In the genomic region with DNA sequence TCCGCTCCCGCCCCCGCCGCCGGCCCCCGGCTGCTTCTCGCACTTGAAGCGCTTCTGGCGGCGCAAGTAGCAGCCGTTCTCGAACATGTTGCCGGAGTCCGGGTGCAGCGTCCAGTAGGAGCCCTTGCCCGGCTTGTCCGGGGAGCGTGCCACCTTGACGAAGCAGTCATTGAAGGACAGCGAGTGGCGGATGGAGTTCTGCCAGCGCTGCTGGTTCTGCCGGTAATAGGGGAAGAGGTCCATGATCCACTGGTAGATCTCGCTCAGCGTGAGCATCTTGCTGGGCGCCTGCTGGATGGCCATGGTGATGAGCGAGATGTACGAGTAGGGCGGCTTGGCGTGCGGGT, we compare ENCODE assay signal across 13 cellular contexts. TPM values are rescaled to one million over a fixed set of nuclear protein-coding genes. Genes with fewer than 3 reads are reported as not detected.
A peak's percentile ranks its signal among the peaks of the same experiment; 100 is the strongest.
DNase-seq lines count a peak whose midpoint lies in the region; ATAC-seq, FAIRE-seq and TF ChIP-seq lines count a peak whose summit lies in the region.
"Had no signal": no experiment of that assay in that cellular context is flagged by ENCODE, and none has a peak within 500 bp of the region (broad histone marks: within the 10 kb centered on the region; RNA-seq: fewer than 3 reads in every experiment).

No MANE protein-coding gene starts in this region.

- peaks cover 38% of the 10 kb centered on the region for H3K4me1 Mint-ChIP-seq in stimulated activated naive CD8-positive, alpha-beta T cell treated with anti-CD3 and anti-CD28 coated beads, Interleukin-15, amount 100 ng/mL, for 72 hours

- H3K27me3 Mint-ChIP-seq in stimulated activated naive CD8-positive, alpha-beta T cell treated with anti-CD3 and anti-CD28 coated beads, Interleukin-15, amount 100 ng/mL, for 72 hours: peaks cover 93% of the 10 kb centered on the region

- TF ChIP-seq POLR2A in esophagus squamous epithelium (IDR thresholded peaks at IDR 0.05): no peak
- no peak for TF ChIP-seq POLR2A in ovary (IDR thresholded peaks at IDR 0.05)

- H3K4me3 Mint-ChIP-seq in stimulated activated naive CD8-positive, alpha-beta T cell treated with anti-CD3 and anti-CD28 coated beads, Interleukin-15, amount 100 ng/mL, for 72 hours: no peak overlapping the region
- H3K4me3 Mint-ChIP-seq: T-helper 1 cell treated with Interleukin-12 subunit alpha and Interleukin-12 subunit beta and Interleukin-4 antibody, amounts not matched to agents 30 μg/mL and 1 μg/mL, for 36 hours had no signal

- peaks cover 15 to 18% of the 10 kb centered on the region in 2 donors for H3K9me3 Mint-ChIP-seq in stimulated activated naive CD8-positive, alpha-beta T cell treated with anti-CD3 and anti-CD28 coated beads, Interleukin-15, amount 100 ng/mL, for 72 hours
- H3K9me3 Mint-ChIP-seq: T-helper 1 cell treated with Interleukin-12 subunit alpha and Interleukin-12 subunit beta and Interleukin-4 antibody, amounts not matched to agents 30 μg/mL and 1 μg/mL, for 36 hours had no signal

- no peak for TF ChIP-seq EP300 in ovary (IDR thresholded peaks at IDR 0.05)

- H3K4me3 ChIP-seq in esophagus squamous epithelium (peak overlapping the region; percentile 58 to 72 (median 62)), ovary (peak overlapping the region; percentile 20)
- H3K4me3 ChIP-seq: ascending aorta, left ventricle myocardium inferior had no signal

- H3K4me1 ChIP-seq in esophagus squamous epithelium (peaks cover 6 to 61% (median 15%) of the 10 kb centered on the region in 3 donors), ovary (ENCODE audit: insufficient read depth) (peaks cover 9% of the 10 kb centered on the region)

- 0% methylated on average over 1 of the region's 31 CpGs; no CpG with 5 or more reads in 1 of the 2 donors for WGBS in esophagus squamous epithelium, 2 donors
- 0 to 8% (median 5%) methylated on average over 17 to 31 of the region's 31 CpGs for WGBS in ovary, 3 donors

- intact Hi-C loops in esophagus squamous epithelium (cut with DNase I) (loop anchor here (5.0 kb wide), 1 partner anchor 345 kb away; no protein-coding TSS in a partner anchor), ovary (cut with DNase I) (no loop called here)

- no peaks in the 10 kb centered on the region for H3K9me3 ChIP-seq in esophagus squamous epithelium
- peaks cover 0 to 3% of the 10 kb centered on the region in 2 donors for H3K9me3 ChIP-seq in ovary
- H3K9me3 ChIP-seq: ascending aorta, left ventricle myocardium inferior had no signal

- TF ChIP-seq CTCF in esophagus squamous epithelium (IDR thresholded peaks at IDR 0.05) (no peak), ovary (IDR thresholded peaks at IDR 0.05) (no peak), D721Med (IDR thresholded peaks at IDR 0.05; ENCODE audit: insufficient read depth, missing control alignments) (no peak)

- no peaks in the 10 kb centered on the region for H3K36me3 ChIP-seq in esophagus squamous epithelium
- no peaks in the 10 kb centered on the region for H3K36me3 ChIP-seq in ovary
- H3K36me3 ChIP-seq: ascending aorta, left ventricle myocardium inferior had no signal

- FAIRE-seq in D721Med (lab: Jason Lieb, UNC): no peak

- no peak for ATAC-seq in HG03342 (IDR thresholded peaks at IDR 0.05; ENCODE audit: unreplicated experiment)
- ATAC-seq in stimulated activated naive CD8-positive, alpha-beta T cell treated with anti-CD3 and anti-CD28 coated beads, Interleukin-15, amount 100 ng/mL, for 72 hours: no peak

- H3K27ac ChIP-seq in esophagus squamous epithelium (peak overlapping the region; percentile 79 to 95 (median 90)), ovary (no peak overlapping the region)
- H3K27ac ChIP-seq: ascending aorta, KMS-11, left ventricle myocardium inferior had no signal

- peak; percentile 40 for DNase-seq in ELF-1 (ENCODE audit: low read depth, low spot score)
- peak; percentile 47 for DNase-seq in NCI-H1092 (lab: John Stamatoyannopoulos, UW)
- no peak for DNase-seq in esophagus squamous epithelium (lab: John Stamatoyannopoulos, UW)
- no peak for DNase-seq in ovary
- DNase-seq in stimulated activated naive CD8-positive, alpha-beta T cell treated with anti-CD3 and anti-CD28 coated beads, Interleukin-15, amount 100 ng/mL, for 72 hours: no peak
- DNase-seq in D721Med (ENCODE audit: insufficient read length, low spot score): no peak
- DNase-seq in GOT3 (lab: John Stamatoyannopoulos, UW): no peak
- DNase-seq: left ventricle myocardium inferior had no signal

- peaks cover 0 to 99% (median 18%) of the 10 kb centered on the region in 4 donors for H3K27me3 ChIP-seq in esophagus squamous epithelium
- peaks cover 5% of the 10 kb centered on the region for H3K27me3 ChIP-seq in ovary

- H3K27ac Mint-ChIP-seq in stimulated activated naive CD8-positive, alpha-beta T cell treated with anti-CD3 and anti-CD28 coated beads, Interleukin-15, amount 100 ng/mL, for 72 hours: no peak overlapping the region

RNA-seq across cellular contexts. Expression of gene FOXA1, which starts 3.1 kb away (rescaled TPM):
- 10 to 100 TPM; 27.7 to 34.4 (median 29.1) TPM for total RNA-seq in esophagus squamous epithelium
- total RNA-seq in ovary: 1 to 10 TPM in 1 of 7 donors, under 1 TPM in 2, not detected in 4; 0.12 to 2.9 (median 0.31) TPM
- not detected for polyA plus RNA-seq in ovary
- total RNA-seq: ascending aorta, left ventricle myocardium inferior had no signal

RNA-seq across cellular contexts. Expression of gene TTC6, which starts 3.5 kb away (rescaled TPM):
- total RNA-seq in esophagus squamous epithelium: 1 to 10 TPM in 3 of 4 donors, under 1 TPM in 1; 0.82 to 8.4 (median 3.5) TPM
- under 1 TPM in 3 of 7 donors, not detected in 4; 0.05 to 0.92 (median 0.58) TPM for total RNA-seq in ovary
- not detected for polyA plus RNA-seq in ovary
- total RNA-seq: ascending aorta, left ventricle myocardium inferior had no signal
- polyA plus RNA-seq: fibroblast of lung had no signal

Comparison
In these comparisons a context has a peak if more than half of its experiments do, and no peak if none do; other contexts are left out.
1. DNase-seq: peak in ELF-1 (single experiment) and NCI-H1092 (single experiment); none in esophagus squamous epithelium (single experiment), ovary (0 of 5), stimulated activated naive CD8-positive, alpha-beta T cell treated with anti-CD3 and anti-CD28 coated beads, Interleukin-15, amount 100 ng/mL, for 72 hours (0 of 2), D721Med (single experiment) and GOT3 (single experiment).
2. H3K27ac ChIP-seq: peak in esophagus squamous epithelium (4 of 4); none in ovary (0 of 2).
3. RNA of gene FOXA1, which starts 3.1 kb away (total RNA-seq): 27.7 to 34.4 TPM in esophagus squamous epithelium; 0.12 to 2.9 TPM in ovary; every median in the first group is over 4 times any median in the second.